In the genomic region with DNA sequence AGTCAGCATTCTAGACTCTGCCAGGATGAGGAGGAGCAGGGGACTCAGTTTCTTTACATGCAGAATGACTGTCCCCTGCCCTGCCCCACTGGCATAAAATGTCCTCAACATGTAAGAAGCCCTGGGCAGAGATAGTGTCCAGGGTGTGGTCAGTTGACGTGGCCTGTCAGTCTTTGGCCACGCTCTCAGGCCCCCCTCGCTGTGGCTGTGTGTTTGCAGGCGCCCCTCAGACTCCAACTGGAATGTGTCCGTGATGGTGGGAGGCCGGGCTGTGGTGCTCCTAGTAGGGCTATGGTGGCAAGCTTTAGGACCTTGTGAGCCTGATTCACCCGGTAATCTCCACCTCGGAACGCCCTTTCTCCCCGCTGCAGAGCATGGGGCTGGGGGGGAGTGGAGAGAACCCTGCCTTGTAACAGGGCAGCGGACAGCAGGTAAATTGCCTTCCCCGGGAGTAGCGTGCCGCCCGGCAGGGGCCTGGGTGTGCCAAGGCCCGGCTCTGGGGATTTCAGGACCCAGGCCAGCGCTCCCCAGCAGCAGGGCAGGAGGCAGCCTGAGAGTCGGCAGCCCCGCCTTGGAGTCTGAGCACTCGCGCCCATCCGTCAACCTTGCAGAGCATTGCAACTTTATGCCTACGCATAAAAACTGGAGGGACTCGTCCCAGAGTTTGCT, we compare ENCODE assay signal across 10 cellular contexts.
DNase-seq lines count a peak whose midpoint lies in the region; ATAC-seq and TF ChIP-seq lines count a peak whose summit lies in the region.
"Had no signal": no experiment of that assay in that cellular context is flagged by ENCODE, and none has a peak within 500 bp of the region (broad histone marks: within the 10 kb centered on the region; RNA-seq: fewer than 3 reads in every experiment).

No MANE protein-coding gene starts in this region.

- no peaks in the 10 kb centered on the region for H3K36me3 Mint-ChIP-seq in activated CD8-positive, alpha-beta T cell treated with anti-CD3 and anti-CD28 coated beads, Interleukin-2, amount 10 ng/mL, durations not matched to agents 7 days and 5 days (ENCODE audit: low read depth)

- H3K9me3 ChIP-seq in aorta (ENCODE audit: control insufficient read depth, low read length) = no peaks in the 10 kb centered on the region
- H3K9me3 ChIP-seq: esophagus muscularis mucosa had no signal

- no peaks in the 10 kb centered on the region for H3K36me3 ChIP-seq in aorta (ENCODE audit: control insufficient read depth in 1 of 2, insufficient read depth in 2 of 2, low read length in 1 of 2)
- H3K36me3 ChIP-seq: esophagus muscularis mucosa had no signal

- POLR2A ChIA-PET in activated CD8-positive, alpha-beta T cell treated with anti-CD3 and anti-CD28 coated beads, Interleukin-2, amount 10 ng/mL, durations not matched to agents 7 days and 5 days (lab: Charles Lee) = no interaction called here
- POLR2A ChIA-PET in GM10248 (lab: Yijun Ruan, JAX) = no interaction called here

- H3K27ac ChIP-seq in aorta (ENCODE audit: low read depth in 1 of 2, low read length in 2 of 2) = no peak overlapping the region
- H3K27ac ChIP-seq: esophagus muscularis mucosa had no signal

- ATAC-seq in activated CD8-positive, alpha-beta T cell treated with anti-CD3 and anti-CD28 coated beads, Interleukin-2, amount 10 ng/mL, durations not matched to agents 7 days and 5 days = no peak
- ATAC-seq in aorta (ENCODE audit: low FRiP score) (no peak), HG03196 (IDR thresholded peaks at IDR 0.05; ENCODE audit: unreplicated experiment) (no peak)

- peaks cover 8% of the 10 kb centered on the region for H3K27me3 Mint-ChIP-seq in activated CD8-positive, alpha-beta T cell treated with anti-CD3 and anti-CD28 coated beads, Interleukin-2, amount 10 ng/mL, durations not matched to agents 7 days and 5 days (ENCODE audit: low read depth)

- CTCF ChIA-PET in activated CD8-positive, alpha-beta T cell treated with anti-CD3 and anti-CD28 coated beads, Interleukin-2, amount 10 ng/mL, durations not matched to agents 7 days and 5 days (lab: Charles Lee) = no interaction called here
- CTCF ChIA-PET in GM10248 (lab: Yijun Ruan, JAX) = no interaction called here

- H3K27ac Mint-ChIP-seq in activated CD8-positive, alpha-beta T cell treated with anti-CD3 and anti-CD28 coated beads, Interleukin-2, amount 10 ng/mL, durations not matched to agents 7 days and 5 days = no peak overlapping the region

- no peak overlapping the region for H3K4me3 Mint-ChIP-seq in activated CD8-positive, alpha-beta T cell treated with anti-CD3 and anti-CD28 coated beads, Interleukin-2, amount 10 ng/mL, durations not matched to agents 7 days and 5 days

- intact Hi-C loops in aorta (cut with DNase I) = no loop called here

- WGBS in aorta, 2 donors = 17 to 19% methylated on average over 23 to 24 of the region's 24 CpGs

- no peaks in the 10 kb centered on the region for H3K4me1 Mint-ChIP-seq in activated CD8-positive, alpha-beta T cell treated with anti-CD3 and anti-CD28 coated beads, Interleukin-2, amount 10 ng/mL, durations not matched to agents 7 days and 5 days (ENCODE audit: low read depth)

- no peaks in the 10 kb centered on the region for H3K27me3 ChIP-seq in aorta (ENCODE audit: control insufficient read depth in 1 of 2, insufficient read depth in 2 of 2, low read length in 1 of 2)

- no peaks in the 10 kb centered on the region for H3K4me1 ChIP-seq in aorta (ENCODE audit: control insufficient read depth in 1 of 2, insufficient read depth in 2 of 2, low read length in 2 of 2)

- no peaks in the 10 kb centered on the region for H3K9me3 Mint-ChIP-seq in activated CD8-positive, alpha-beta T cell treated with anti-CD3 and anti-CD28 coated beads, Interleukin-2, amount 10 ng/mL, durations not matched to agents 7 days and 5 days (ENCODE audit: insufficient read depth)

- peak; percentile 13 for DNase-seq in stimulated activated CD4-positive, alpha-beta T cell treated with anti-CD3 and anti-CD28 coated beads, Interleukin-15, amount 100 ng/mL, for 24 hours
- no peak for DNase-seq in stimulated activated CD4-positive, alpha-beta T cell treated with anti-CD3 and anti-CD28 coated beads, Interleukin-4, amount 100 ng/mL, for 24 hours
- DNase-seq in activated CD8-positive, alpha-beta T cell treated with anti-CD3 and anti-CD28 coated beads, Interleukin-2, amount 10 ng/mL, durations not matched to agents 7 days and 5 days = peak; percentile 22
- peak; percentile 97 for DNase-seq in iPS-NIHi11 (ENCODE audit: low spot score)
- DNase-seq in aorta = peak; percentile 39 to 67
- DNase-seq in SHP77 (lab: John Stamatoyannopoulos, UW) = no peak
- no peak for DNase-seq in GM10248 (ENCODE audit: extremely low spot score)
- DNase-seq: stimulated activated CD4-positive, alpha-beta T cell treated with anti-CD3 and anti-CD28 coated beads, Interleukin-1b, Interleukin-23, amount 100 ng/mL, for 48 hours had no signal

- no peak overlapping the region for H3K4me3 ChIP-seq in aorta (ENCODE audit: low read length in 2 of 2)
- H3K4me3 ChIP-seq: esophagus muscularis mucosa had no signal

- no peak for TF ChIP-seq CTCF in GM10248 (IDR thresholded peaks at IDR 0.05; ENCODE audit: control extremely low read depth, extremely low read depth, low read depth, missing control alignments)

Comparison
In these comparisons a context has a peak if more than half of its experiments do, and no peak if none do; other contexts are left out.
1. DNase-seq: peak in stimulated activated CD4-positive, alpha-beta T cell treated with anti-CD3 and anti-CD28 coated beads, Interleukin-15, amount 100 ng/mL, for 24 hours (single experiment), activated CD8-positive, alpha-beta T cell treated with anti-CD3 and anti-CD28 coated beads, Interleukin-2, amount 10 ng/mL, durations not matched to agents 7 days and 5 days (single experiment), iPS-NIHi11 (single experiment) and aorta (2 of 2); none in stimulated activated CD4-positive, alpha-beta T cell treated with anti-CD3 and anti-CD28 coated beads, Interleukin-4, amount 100 ng/mL, for 24 hours (single experiment), SHP77 (0 of 2) and GM10248 (single experiment).